ENCODE assay signal across 12 cellular contexts in genomic region chr13:40109324-40109958, GRCh38.
DNase-seq lines count a peak whose midpoint lies in the region; ATAC-seq and TF ChIP-seq lines count a peak whose summit lies in the region.
"Had no signal": no experiment of that assay in that cellular context is flagged by ENCODE, and none has a peak within 500 bp of the region (broad histone marks: within the 10 kb centered on the region; RNA-seq: fewer than 3 reads in every experiment).

No MANE protein-coding gene starts in this region.

- peaks cover under 1% of the 10 kb centered on the region for H3K9me3 Mint-ChIP-seq in activated T-cell treated with anti-CD3 and anti-CD28 coated beads, Interleukin-2, amount 50 U/mL, for 24 hours

- H3K4me1 Mint-ChIP-seq in activated T-cell treated with anti-CD3 and anti-CD28 coated beads, Interleukin-2, amount 50 U/mL, for 24 hours (ENCODE audit: low read depth): peaks cover 37% of the 10 kb centered on the region

- peak overlapping the region; percentile 27 for H3K4me3 ChIP-seq in fibroblast of the aortic adventitia (ENCODE audit: low read depth, low read length)
- H3K4me3 ChIP-seq: ascending aorta had no signal

- no peak overlapping the region for H3K4me3 Mint-ChIP-seq in activated T-cell treated with anti-CD3 and anti-CD28 coated beads, Interleukin-2, amount 50 U/mL, for 24 hours

- TF ChIP-seq CTCF in fibroblast of the aortic adventitia (IDR thresholded peaks at IDR 0.05; ENCODE audit: insufficient read depth, low read length): no peak

- peak overlapping the region; percentile 49 for H3K27ac Mint-ChIP-seq in activated T-cell treated with anti-CD3 and anti-CD28 coated beads, Interleukin-2, amount 50 U/mL, for 24 hours

- no peaks in the 10 kb centered on the region for H3K36me3 Mint-ChIP-seq in activated T-cell treated with anti-CD3 and anti-CD28 coated beads, Interleukin-2, amount 50 U/mL, for 24 hours (ENCODE audit: low read depth)

- H3K27me3 Mint-ChIP-seq in activated T-cell treated with anti-CD3 and anti-CD28 coated beads, Interleukin-2, amount 50 U/mL, for 24 hours: no peaks in the 10 kb centered on the region

- peak; percentile 91 for ATAC-seq in stimulated activated naive CD8-positive, alpha-beta T cell treated with anti-CD3 and anti-CD28 coated beads, Interleukin-15, Interleukin-2, amounts not matched to agents 100 U/mL and 50 U/mL, for 24 hours
- ATAC-seq in HG02610 (IDR thresholded peaks at IDR 0.05; ENCODE audit: unreplicated experiment): no peak

- DNase-seq in activated T-cell treated with anti-CD3 and anti-CD28 coated beads, Interleukin-2, amount 50 U/mL, for 24 hours: no peak
- DNase-seq in activated T-cell treated with anti-CD3 and anti-CD28 coated beads, Interleukin-2, amount 50 U/mL, for 48 hours: no peak
- DNase-seq in SIG-M5 (lab: John Stamatoyannopoulos, UW) (peak; percentile 29), fibroblast of the aortic adventitia (ENCODE audit: low read depth) (peak; percentile 97), NCI-H1694 (lab: John Stamatoyannopoulos, UW) (no peak), putamen (ENCODE audit: low spot score) (no peak)
- no peak for DNase-seq in stimulated activated naive CD8-positive, alpha-beta T cell treated with anti-CD3 and anti-CD28 coated beads, Interleukin-15, Interleukin-2, amounts not matched to agents 100 U/mL and 50 U/mL, for 24 hours
- DNase-seq: C1 segment of cervical spinal cord, NCI-H1436, right cardiac atrium had no signal

Comparison
In these comparisons a context has a peak if more than half of its experiments do, and no peak if none do; other contexts are left out.
1. DNase-seq: peak in SIG-M5 (single experiment) and fibroblast of the aortic adventitia (single experiment); none in activated T-cell treated with anti-CD3 and anti-CD28 coated beads, Interleukin-2, amount 50 U/mL, for 24 hours (single experiment), activated T-cell treated with anti-CD3 and anti-CD28 coated beads, Interleukin-2, amount 50 U/mL, for 48 hours (0 of 2), stimulated activated naive CD8-positive, alpha-beta T cell treated with anti-CD3 and anti-CD28 coated beads, Interleukin-15, Interleukin-2, amounts not matched to agents 100 U/mL and 50 U/mL, for 24 hours (single experiment), NCI-H1694 (single experiment) and putamen (single experiment).